ENCODE assay signal across 1 cellular context in the genomic region with DNA sequence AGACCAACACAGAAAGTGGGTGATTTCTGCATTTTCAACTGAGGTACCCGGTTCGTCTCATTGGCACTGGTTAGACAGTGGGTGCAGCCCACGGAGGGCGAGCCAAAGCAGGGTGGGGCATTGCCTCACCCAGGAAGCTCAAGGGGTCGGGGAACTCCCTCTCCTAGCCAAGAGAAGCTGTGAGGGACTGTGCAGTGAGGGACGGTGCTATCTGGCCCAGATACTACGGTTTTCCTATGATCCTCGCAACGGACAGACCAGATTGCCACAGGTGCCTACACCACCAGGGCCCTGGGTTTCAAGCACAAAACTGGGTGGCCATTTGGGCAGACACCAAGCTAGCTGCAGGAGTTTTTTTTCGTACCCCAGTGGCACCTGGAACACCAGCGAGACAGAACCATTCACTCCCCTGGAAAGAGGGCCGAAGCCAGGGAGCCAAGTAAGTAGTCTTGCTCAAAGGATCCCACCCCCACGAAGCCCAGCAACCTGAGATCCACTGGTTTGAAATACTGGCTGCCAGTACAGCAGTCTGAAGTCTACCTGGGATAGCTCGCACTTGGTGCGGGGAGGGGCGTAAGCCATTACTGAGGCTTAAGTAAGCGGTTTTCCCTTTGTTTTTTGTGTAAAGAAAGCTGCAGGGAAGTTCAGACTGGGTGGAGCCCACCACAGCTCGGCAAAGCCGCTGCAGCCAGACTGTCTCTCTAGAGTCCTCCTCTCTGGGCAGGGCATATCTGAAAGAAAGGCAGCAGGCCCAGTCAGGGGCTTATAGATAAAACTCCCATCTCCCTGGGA.
TF ChIP-seq lines count a peak whose summit lies in the region.

No MANE protein-coding gene starts in this region.

TF ChIP-seq in GM23338, 12 proteins besides CTCF, POLR2A, EP300 and RAD21 (continued from another document):
- TF ChIP-seq, protein P1, sequence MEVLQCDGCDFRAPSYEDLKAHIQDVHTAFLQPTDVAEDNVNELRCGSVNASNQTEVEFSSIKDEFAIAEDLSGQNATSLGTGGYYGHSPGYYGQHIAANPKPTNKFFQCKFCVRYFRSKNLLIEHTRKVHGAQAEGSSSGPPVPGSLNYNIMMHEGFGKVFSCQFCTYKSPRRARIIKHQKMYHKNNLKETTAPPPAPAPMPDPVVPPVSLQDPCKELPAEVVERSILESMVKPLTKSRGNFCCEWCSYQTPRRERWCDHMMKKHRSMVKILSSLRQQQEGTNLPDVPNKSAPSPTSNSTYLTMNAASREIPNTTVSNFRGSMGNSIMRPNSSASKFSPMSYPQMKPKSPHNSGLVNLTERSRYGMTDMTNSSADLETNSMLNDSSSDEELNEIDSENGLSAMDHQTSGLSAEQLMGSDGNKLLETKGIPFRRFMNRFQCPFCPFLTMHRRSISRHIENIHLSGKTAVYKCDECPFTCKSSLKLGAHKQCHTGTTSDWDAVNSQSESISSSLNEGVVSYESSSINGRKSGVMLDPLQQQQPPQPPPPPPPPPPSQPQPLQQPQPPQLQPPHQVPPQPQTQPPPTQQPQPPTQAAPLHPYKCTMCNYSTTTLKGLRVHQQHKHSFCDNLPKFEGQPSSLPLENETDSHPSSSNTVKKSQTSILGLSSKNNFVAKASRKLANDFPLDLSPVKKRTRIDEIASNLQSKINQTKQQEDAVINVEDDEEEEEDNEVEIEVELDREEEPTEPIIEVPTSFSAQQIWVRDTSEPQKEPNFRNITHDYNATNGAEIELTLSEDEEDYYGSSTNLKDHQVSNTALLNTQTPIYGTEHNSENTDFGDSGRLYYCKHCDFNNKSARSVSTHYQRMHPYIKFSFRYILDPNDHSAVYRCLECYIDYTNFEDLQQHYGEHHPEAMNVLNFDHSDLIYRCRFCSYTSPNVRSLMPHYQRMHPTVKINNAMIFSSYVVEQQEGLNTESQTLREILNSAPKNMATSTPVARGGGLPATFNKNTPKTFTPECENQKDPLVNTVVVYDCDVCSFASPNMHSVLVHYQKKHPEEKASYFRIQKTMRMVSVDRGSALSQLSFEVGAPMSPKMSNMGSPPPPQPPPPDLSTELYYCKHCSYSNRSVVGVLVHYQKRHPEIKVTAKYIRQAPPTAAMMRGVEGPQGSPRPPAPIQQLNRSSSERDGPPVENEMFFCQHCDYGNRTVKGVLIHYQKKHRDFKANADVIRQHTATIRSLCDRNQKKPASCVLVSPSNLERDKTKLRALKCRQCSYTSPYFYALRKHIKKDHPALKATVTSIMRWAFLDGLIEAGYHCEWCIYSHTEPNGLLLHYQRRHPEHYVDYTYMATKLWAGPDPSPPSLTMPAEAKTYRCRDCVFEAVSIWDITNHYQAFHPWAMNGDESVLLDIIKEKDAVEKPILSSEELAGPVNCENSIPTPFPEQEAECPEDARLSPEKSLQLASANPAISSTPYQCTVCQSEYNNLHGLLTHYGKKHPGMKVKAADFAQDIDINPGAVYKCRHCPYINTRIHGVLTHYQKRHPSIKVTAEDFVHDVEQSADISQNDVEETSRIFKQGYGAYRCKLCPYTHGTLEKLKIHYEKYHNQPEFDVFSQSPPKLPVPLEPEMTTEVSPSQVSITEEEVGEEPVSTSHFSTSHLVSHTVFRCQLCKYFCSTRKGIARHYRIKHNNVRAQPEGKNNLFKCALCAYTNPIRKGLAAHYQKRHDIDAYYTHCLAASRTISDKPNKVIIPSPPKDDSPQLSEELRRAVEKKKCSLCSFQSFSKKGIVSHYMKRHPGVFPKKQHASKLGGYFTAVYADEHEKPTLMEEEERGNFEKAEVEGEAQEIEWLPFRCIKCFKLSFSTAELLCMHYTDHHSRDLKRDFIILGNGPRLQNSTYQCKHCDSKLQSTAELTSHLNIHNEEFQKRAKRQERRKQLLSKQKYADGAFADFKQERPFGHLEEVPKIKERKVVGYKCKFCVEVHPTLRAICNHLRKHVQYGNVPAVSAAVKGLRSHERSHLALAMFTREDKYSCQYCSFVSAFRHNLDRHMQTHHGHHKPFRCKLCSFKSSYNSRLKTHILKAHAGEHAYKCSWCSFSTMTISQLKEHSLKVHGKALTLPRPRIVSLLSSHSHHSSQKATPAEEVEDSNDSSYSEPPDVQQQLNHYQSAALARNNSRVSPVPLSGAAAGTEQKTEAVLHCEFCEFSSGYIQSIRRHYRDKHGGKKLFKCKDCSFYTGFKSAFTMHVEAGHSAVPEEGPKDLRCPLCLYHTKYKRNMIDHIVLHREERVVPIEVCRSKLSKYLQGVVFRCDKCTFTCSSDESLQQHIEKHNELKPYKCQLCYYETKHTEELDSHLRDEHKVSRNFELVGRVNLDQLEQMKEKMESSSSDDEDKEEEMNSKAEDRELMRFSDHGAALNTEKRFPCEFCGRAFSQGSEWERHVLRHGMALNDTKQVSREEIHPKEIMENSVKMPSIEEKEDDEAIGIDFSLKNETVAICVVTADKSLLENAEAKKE (CRISPR knock-in tag; IDR thresholded peaks at IDR 0.05) = no peak
- no peak for TF ChIP-seq NANOG (IDR thresholded peaks at IDR 0.05; ENCODE audit: borderline replicate concordance)
- TF ChIP-seq ZNF331 (CRISPR knock-in tag; IDR thresholded peaks at IDR 0.05; ENCODE audit: low read depth) = no peak
- TF ChIP-seq ZNF114 (CRISPR knock-in tag; IDR thresholded peaks at IDR 0.05) = no peak
- TF ChIP-seq, protein P2, sequence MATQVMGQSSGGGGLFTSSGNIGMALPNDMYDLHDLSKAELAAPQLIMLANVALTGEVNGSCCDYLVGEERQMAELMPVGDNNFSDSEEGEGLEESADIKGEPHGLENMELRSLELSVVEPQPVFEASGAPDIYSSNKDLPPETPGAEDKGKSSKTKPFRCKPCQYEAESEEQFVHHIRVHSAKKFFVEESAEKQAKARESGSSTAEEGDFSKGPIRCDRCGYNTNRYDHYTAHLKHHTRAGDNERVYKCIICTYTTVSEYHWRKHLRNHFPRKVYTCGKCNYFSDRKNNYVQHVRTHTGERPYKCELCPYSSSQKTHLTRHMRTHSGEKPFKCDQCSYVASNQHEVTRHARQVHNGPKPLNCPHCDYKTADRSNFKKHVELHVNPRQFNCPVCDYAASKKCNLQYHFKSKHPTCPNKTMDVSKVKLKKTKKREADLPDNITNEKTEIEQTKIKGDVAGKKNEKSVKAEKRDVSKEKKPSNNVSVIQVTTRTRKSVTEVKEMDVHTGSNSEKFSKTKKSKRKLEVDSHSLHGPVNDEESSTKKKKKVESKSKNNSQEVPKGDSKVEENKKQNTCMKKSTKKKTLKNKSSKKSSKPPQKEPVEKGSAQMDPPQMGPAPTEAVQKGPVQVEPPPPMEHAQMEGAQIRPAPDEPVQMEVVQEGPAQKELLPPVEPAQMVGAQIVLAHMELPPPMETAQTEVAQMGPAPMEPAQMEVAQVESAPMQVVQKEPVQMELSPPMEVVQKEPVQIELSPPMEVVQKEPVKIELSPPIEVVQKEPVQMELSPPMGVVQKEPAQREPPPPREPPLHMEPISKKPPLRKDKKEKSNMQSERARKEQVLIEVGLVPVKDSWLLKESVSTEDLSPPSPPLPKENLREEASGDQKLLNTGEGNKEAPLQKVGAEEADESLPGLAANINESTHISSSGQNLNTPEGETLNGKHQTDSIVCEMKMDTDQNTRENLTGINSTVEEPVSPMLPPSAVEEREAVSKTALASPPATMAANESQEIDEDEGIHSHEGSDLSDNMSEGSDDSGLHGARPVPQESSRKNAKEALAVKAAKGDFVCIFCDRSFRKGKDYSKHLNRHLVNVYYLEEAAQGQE (IDR thresholded peaks at IDR 0.05; ENCODE audit: unreplicated experiment) = no peak
- TF ChIP-seq, protein P3, sequence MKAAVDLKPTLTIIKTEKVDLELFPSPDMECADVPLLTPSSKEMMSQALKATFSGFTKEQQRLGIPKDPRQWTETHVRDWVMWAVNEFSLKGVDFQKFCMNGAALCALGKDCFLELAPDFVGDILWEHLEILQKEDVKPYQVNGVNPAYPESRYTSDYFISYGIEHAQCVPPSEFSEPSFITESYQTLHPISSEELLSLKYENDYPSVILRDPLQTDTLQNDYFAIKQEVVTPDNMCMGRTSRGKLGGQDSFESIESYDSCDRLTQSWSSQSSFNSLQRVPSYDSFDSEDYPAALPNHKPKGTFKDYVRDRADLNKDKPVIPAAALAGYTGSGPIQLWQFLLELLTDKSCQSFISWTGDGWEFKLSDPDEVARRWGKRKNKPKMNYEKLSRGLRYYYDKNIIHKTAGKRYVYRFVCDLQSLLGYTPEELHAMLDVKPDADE (IDR thresholded peaks at IDR 0.05) = no peak
